In genomic region chr9:97468658-97469448, GRCh38 we compare ENCODE assay signal across 1 cellular context.
TF ChIP-seq lines count a peak whose summit lies in the region.

No MANE protein-coding gene starts in this region.

TF ChIP-seq in H1, 55 proteins besides CTCF, POLR2A, EP300 and RAD21:
- no peak for TF ChIP-seq CHD7 (IDR thresholded peaks at IDR 0.05; ENCODE audit: insufficient replicate concordance, low read length)
- TF ChIP-seq SAP30 (IDR thresholded peaks at IDR 0.05; ENCODE audit: insufficient read depth, insufficient replicate concordance, low read length): no peak
